ENCODE assay signal across 1 cellular context in genomic region chr4:158670975-158671664, GRCh38.
A peak's percentile ranks its signal among the peaks of the same experiment; 100 is the strongest.
TF ChIP-seq lines count a peak whose summit lies in the region.

No MANE protein-coding gene starts in this region.

TF ChIP-seq in GM12878, 131 proteins besides CTCF, POLR2A, EP300 and RAD21 (continued from another document):
- TF ChIP-seq JUNB (IDR thresholded peaks at IDR 0.05): peak; percentile 26; the same call in 1 of the 2 replicates
- TF ChIP-seq, protein P1, sequence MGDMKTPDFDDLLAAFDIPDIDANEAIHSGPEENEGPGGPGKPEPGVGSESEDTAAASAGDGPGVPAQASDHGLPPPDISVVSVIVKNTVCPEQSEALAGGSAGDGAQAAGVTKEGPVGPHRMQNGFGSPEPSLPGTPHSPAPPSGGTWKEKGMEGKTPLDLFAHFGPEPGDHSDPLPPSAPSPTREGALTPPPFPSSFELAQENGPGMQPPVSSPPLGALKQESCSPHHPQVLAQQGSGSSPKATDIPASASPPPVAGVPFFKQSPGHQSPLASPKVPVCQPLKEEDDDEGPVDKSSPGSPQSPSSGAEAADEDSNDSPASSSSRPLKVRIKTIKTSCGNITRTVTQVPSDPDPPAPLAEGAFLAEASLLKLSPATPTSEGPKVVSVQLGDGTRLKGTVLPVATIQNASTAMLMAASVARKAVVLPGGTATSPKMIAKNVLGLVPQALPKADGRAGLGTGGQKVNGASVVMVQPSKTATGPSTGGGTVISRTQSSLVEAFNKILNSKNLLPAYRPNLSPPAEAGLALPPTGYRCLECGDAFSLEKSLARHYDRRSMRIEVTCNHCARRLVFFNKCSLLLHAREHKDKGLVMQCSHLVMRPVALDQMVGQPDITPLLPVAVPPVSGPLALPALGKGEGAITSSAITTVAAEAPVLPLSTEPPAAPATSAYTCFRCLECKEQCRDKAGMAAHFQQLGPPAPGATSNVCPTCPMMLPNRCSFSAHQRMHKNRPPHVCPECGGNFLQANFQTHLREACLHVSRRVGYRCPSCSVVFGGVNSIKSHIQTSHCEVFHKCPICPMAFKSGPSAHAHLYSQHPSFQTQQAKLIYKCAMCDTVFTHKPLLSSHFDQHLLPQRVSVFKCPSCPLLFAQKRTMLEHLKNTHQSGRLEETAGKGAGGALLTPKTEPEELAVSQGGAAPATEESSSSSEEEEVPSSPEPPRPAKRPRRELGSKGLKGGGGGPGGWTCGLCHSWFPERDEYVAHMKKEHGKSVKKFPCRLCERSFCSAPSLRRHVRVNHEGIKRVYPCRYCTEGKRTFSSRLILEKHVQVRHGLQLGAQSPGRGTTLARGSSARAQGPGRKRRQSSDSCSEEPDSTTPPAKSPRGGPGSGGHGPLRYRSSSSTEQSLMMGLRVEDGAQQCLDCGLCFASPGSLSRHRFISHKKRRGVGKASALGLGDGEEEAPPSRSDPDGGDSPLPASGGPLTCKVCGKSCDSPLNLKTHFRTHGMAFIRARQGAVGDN (IDR thresholded peaks at IDR 0.05): 0 out of 2 replicates have a peak, but pooled peaks have one; percentile 16
- TF ChIP-seq ATF7 (IDR thresholded peaks at IDR 0.05; ENCODE audit: low read depth): no peak
- 0 out of 2 replicates have a peak, but pooled peaks have one; percentile 21 for TF ChIP-seq MTA2 (IDR thresholded peaks at IDR 0.05; ENCODE audit: low read depth)
- TF ChIP-seq BACH1 (IDR thresholded peaks at IDR 0.05; ENCODE audit: borderline replicate concordance): peak; percentile 64; the same call in 1 of the 2 replicates
- TF ChIP-seq EED (IDR thresholded peaks at IDR 0.05; ENCODE audit: low read depth): peak; percentile 41; the same call in 1 of the 2 replicates
- TF ChIP-seq ZBED1 (IDR thresholded peaks at IDR 0.05; ENCODE audit: borderline replicate concordance): no peak
- no peak for TF ChIP-seq CHD2 (IDR thresholded peaks at IDR 0.05; ENCODE audit: borderline replicate concordance, low read depth, low read length)
- peak; percentile 29; the same call in 1 of the 2 replicates for TF ChIP-seq NFIC (IDR thresholded peaks at IDR 0.05; ENCODE audit: low read depth, low read length)
- TF ChIP-seq DPF2 (IDR thresholded peaks at IDR 0.05): peak; percentile 87
- TF ChIP-seq BCL11A (IDR thresholded peaks at IDR 0.05; ENCODE audit: low read depth, low read length): 0 out of 2 replicates have a peak, but pooled peaks have one; percentile 19
- TF ChIP-seq RBBP5 (conservative IDR thresholded peaks at IDR 0.05): 0 out of 2 replicates have a peak, but pooled peaks have one; percentile 28
- TF ChIP-seq BCL3 (IDR thresholded peaks at IDR 0.05; ENCODE audit: borderline replicate concordance, insufficient read depth, low read depth, low read length, poor library complexity, severe bottlenecking): peak; percentile 25
- peak; percentile 69; the same call in 1 of the 2 replicates for TF ChIP-seq LARP7 (IDR thresholded peaks at IDR 0.05)
- TF ChIP-seq SPI1 (IDR thresholded peaks at IDR 0.05; ENCODE audit: borderline replicate concordance, insufficient read depth, low read depth, low read length): 0 out of 2 replicates have a peak, but pooled peaks have one; percentile 2
- 0 out of 2 replicates have a peak, but pooled peaks have one; percentile 30 for TF ChIP-seq ZSCAN29 (IDR thresholded peaks at IDR 0.05)
- no peak for TF ChIP-seq EZH2 (IDR thresholded peaks at IDR 0.05; ENCODE audit: borderline replicate concordance, control insufficient read depth, low read depth, low read length)
- TF ChIP-seq SRF (IDR thresholded peaks at IDR 0.05; ENCODE audit: low read depth in 2 of 2, low read length in 2 of 2): no peak
- TF ChIP-seq, protein P2, sequence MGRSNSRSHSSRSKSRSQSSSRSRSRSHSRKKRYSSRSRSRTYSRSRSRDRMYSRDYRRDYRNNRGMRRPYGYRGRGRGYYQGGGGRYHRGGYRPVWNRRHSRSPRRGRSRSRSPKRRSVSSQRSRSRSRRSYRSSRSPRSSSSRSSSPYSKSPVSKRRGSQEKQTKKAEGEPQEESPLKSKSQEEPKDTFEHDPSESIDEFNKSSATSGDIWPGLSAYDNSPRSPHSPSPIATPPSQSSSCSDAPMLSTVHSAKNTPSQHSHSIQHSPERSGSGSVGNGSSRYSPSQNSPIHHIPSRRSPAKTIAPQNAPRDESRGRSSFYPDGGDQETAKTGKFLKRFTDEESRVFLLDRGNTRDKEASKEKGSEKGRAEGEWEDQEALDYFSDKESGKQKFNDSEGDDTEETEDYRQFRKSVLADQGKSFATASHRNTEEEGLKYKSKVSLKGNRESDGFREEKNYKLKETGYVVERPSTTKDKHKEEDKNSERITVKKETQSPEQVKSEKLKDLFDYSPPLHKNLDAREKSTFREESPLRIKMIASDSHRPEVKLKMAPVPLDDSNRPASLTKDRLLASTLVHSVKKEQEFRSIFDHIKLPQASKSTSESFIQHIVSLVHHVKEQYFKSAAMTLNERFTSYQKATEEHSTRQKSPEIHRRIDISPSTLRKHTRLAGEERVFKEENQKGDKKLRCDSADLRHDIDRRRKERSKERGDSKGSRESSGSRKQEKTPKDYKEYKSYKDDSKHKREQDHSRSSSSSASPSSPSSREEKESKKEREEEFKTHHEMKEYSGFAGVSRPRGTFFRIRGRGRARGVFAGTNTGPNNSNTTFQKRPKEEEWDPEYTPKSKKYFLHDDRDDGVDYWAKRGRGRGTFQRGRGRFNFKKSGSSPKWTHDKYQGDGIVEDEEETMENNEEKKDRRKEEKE (IDR thresholded peaks at IDR 0.05): no peak
- TF ChIP-seq TAF1 (IDR thresholded peaks at IDR 0.05; ENCODE audit: borderline replicate concordance, low read depth, low read length): peak; percentile 89
TF ChIP-seq in GM12878: peak in this region for 32.
